In the genomic region with DNA sequence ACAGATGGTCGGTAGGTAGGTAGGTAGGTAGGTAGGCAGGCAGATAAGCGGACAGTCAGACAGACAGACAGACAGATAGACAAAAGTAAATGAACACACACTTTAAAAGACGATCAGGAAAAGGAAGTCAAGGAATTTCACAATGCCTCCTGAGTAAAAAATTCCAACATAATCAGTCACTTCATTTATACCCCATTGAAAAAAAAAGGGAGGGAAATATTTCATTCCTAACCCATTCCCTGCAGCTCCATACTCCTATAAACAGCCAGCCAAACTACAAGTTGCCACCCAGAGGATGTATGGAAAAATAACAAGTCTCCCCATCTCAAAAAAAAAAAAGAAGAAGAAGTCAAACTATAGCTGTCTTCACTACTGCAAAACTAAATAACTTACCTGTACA, we compare ENCODE assay signal across 15 cellular contexts. TPM values are rescaled to one million over a fixed set of nuclear protein-coding genes. Genes with fewer than 3 reads are reported as not detected.
DNase-seq lines count a peak whose midpoint lies in the region; ATAC-seq and TF ChIP-seq lines count a peak whose summit lies in the region.
"Had no signal": no experiment of that assay in that cellular context is flagged by ENCODE, and none has a peak within 500 bp of the region (broad histone marks: within the 10 kb centered on the region; RNA-seq: fewer than 3 reads in every experiment).

No MANE protein-coding gene starts in this region.

- 0 out of 2 replicates have a peak overlapping the region, but pooled peaks have one; percentile 10 for H3K4me3 ChIP-seq in ACC112 (ENCODE audit: low read depth, low read length)
- H3K4me3 ChIP-seq: BLaER1 treated with 17β-estradiol and CSF1 and Interleukin-3, amounts not matched to agents 10 nM and 100 nM had no signal

- ATAC-seq in activated T-helper 17 cell treated with anti-CD3 and anti-CD28 coated beads, Interleukin-2, amount 50 U/mL, for 72 hours (replicated peaks), result no peak
- ATAC-seq in foreskin keratinocyte (peak; percentile 77), HG03457 (IDR thresholded peaks at IDR 0.05; ENCODE audit: unreplicated experiment) (no peak)
- ATAC-seq: WTC11 had no signal

- peak; percentile 37 for TF ChIP-seq CTCF in foreskin keratinocyte (conservative IDR thresholded peaks at IDR 0.05)

- H3K27ac Mint-ChIP-seq in activated T-helper 17 cell treated with anti-CD3 and anti-CD28 coated beads, Interleukin-2, amount 50 U/mL, for 72 hours, result peak overlapping the region; percentile 6
- H3K27ac Mint-ChIP-seq: WTC11 had no signal

- no peaks in the 10 kb centered on the region for H3K27me3 Mint-ChIP-seq in activated T-helper 17 cell treated with anti-CD3 and anti-CD28 coated beads, Interleukin-2, amount 50 U/mL, for 72 hours

- peaks cover 16% of the 10 kb centered on the region for H3K36me3 ChIP-seq in ACC112 (ENCODE audit: insufficient read depth, low read length)

- H3K36me3 Mint-ChIP-seq in activated T-helper 17 cell treated with anti-CD3 and anti-CD28 coated beads, Interleukin-2, amount 50 U/mL, for 72 hours (ENCODE audit: low read depth), result peaks cover 71% of the 10 kb centered on the region

- H3K27me3 ChIP-seq in ACC112 (ENCODE audit: insufficient read depth, low read length) (no peaks in the 10 kb centered on the region), foreskin keratinocyte (no peaks in the 10 kb centered on the region)
- H3K27me3 ChIP-seq: BLaER1 treated with 17β-estradiol and CSF1 and Interleukin-3, amounts not matched to agents 10 nM and 100 nM had no signal

- H3K9me3 Mint-ChIP-seq in activated T-helper 17 cell treated with anti-CD3 and anti-CD28 coated beads, Interleukin-2, amount 50 U/mL, for 72 hours, result no peaks in the 10 kb centered on the region
- H3K9me3 Mint-ChIP-seq: WTC11 had no signal

- DNase-seq in GM04504 (ENCODE audit: low read depth) (peak; percentile 13), foreskin keratinocyte (peak; percentile 72 to 81), NCI-H510A treated with DMSO at 0.1 percent for 48 hours (lab: John Stamatoyannopoulos, UW) (no peak), SK-N-DZ (ENCODE audit: low spot score) (no peak), SW480 (ENCODE audit: low spot score) (no peak)
- DNase-seq: NCI-H187 treated with DMSO at 0.1 percent for 48 hours; NCI-H774; SHP77 treated with DMSO at 0.1 percent for 48 hours; stimulated activated CD4-positive, alpha-beta T cell treated with anti-CD3 and anti-CD28 coated beads, Interleukin-4, amount 100 ng/mL, for 24 hours; stimulated activated naive CD4-positive, alpha-beta T cell treated with Interleukin-2 at 50 U/mL for 16 hours had no signal

- no peak overlapping the region for H3K4me3 Mint-ChIP-seq in activated T-helper 17 cell treated with anti-CD3 and anti-CD28 coated beads, Interleukin-2, amount 50 U/mL, for 72 hours
- H3K4me3 Mint-ChIP-seq: WTC11 had no signal

- H3K4me1 Mint-ChIP-seq in activated T-helper 17 cell treated with anti-CD3 and anti-CD28 coated beads, Interleukin-2, amount 50 U/mL, for 72 hours, result peaks cover 13% of the 10 kb centered on the region

- H3K4me1 ChIP-seq in ACC112 (ENCODE audit: control insufficient read depth, insufficient read depth, low read length, unreplicated experiment) (peaks cover 16% of the 10 kb centered on the region), foreskin keratinocyte (peaks cover 20% of the 10 kb centered on the region)
- H3K4me1 ChIP-seq: BLaER1 treated with 17β-estradiol and CSF1 and Interleukin-3, amounts not matched to agents 10 nM and 100 nM had no signal

- H2AFZ ChIP-seq in ACC112 (ENCODE audit: low read length, unreplicated experiment), result no peak overlapping the region

- peaks cover 48% of the 10 kb centered on the region for H3K79me2 ChIP-seq in ACC112 (ENCODE audit: control insufficient read depth, insufficient read depth, low read length, unreplicated experiment)

- peak overlapping the region; percentile 31; the same call in 1 of the 2 replicates for H3K27ac ChIP-seq in ACC112 (ENCODE audit: low read depth, low read length)
- H3K27ac ChIP-seq in foreskin keratinocyte, result no peak overlapping the region
- H3K27ac ChIP-seq: BLaER1 treated with 17β-estradiol and CSF1 and Interleukin-3, amounts not matched to agents 10 nM and 100 nM had no signal

RNA-seq across cellular contexts. Expression of a gene that starts 43.4 kb away (rescaled TPM):
- 10 to 100 TPM; 44.4 to 47.8 TPM for total RNA-seq in activated T-helper 17 cell treated with anti-CD3 and anti-CD28 coated beads, Interleukin-2, amount 50 U/mL, for 72 hours
- total RNA-seq in foreskin keratinocyte, result 40.4 and 45.4 TPM in 2 replicates
- polyA plus RNA-seq in foreskin keratinocyte, result 7.2 and 9.3 TPM in 2 replicates
- 30.5 and 32.5 TPM in 2 replicates for polyA plus RNA-seq in SK-N-DZ (2014; cell fraction: cytosol; rRNA removed)
- polyA plus RNA-seq in SK-N-DZ (2014; cell fraction: nucleus; rRNA removed), result 25.2 and 28.6 TPM in 2 replicates

Comparison
In these comparisons a context has a peak if more than half of its experiments do, and no peak if none do; other contexts are left out.
1. DNase-seq: peak in GM04504 (single experiment) and foreskin keratinocyte (2 of 2); none in NCI-H510A treated with DMSO at 0.1 percent for 48 hours (single experiment), SK-N-DZ (single experiment) and SW480 (single experiment).